8 cellular contexts compared by ENCODE assay signal in the genomic region with DNA sequence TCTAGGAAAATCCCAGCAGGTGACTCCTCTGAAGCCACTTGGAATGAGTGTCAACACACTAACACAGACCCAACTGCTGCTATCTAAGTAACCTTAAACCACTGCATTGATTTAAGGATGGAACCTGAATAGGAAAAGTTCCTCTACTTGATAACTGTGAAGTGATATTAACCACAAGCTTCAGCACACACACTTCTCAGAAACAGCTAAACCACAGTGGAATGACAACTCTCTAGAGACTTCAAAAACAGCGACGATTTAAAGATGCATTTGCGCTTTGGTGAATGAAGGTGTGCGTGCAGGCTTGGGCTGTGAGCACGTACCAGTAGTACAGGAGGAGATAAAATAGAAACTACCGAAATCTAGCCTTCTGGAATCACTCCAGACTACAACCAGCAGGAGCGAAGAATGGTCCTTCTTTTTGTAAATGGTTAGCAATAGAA.
DNase-seq lines count a peak whose midpoint lies in the region; ATAC-seq and TF ChIP-seq lines count a peak whose summit lies in the region.

No MANE protein-coding gene starts in this region.

- CTCF ChIA-PET in AG04450 (lab: Charles Lee): interaction anchor here (0.7 to 1.4 kb wide), 4 partner anchors 8 to 333 kb away, joined by 3 read pairs; no protein-coding TSS in a partner anchor

- no peak for TF ChIP-seq POLR2A in NB4 (IDR thresholded peaks at IDR 0.05; ENCODE audit: extremely low read depth, insufficient read length)

- TF ChIP-seq CTCF in AG04450 (IDR thresholded peaks at IDR 0.05; ENCODE audit: low read depth, low read length): no peak
- TF ChIP-seq CTCF in NB4 (IDR thresholded peaks at IDR 0.05; ENCODE audit: low read depth, low read length): no peak
- TF ChIP-seq CTCF in fibroblast of villous mesenchyme (IDR thresholded peaks at IDR 0.05; ENCODE audit: insufficient read depth, low read depth, low read length): no peak
- TF ChIP-seq CTCF in psoas muscle (IDR thresholded peaks at IDR 0.05): no peak

- ATAC-seq in GM19395 (IDR thresholded peaks at IDR 0.05; ENCODE audit: unreplicated experiment): peak; percentile 47
- ATAC-seq in psoas muscle: peak; percentile 18 to 58 (median 46)
- ATAC-seq in HG02852 (IDR thresholded peaks at IDR 0.05; ENCODE audit: unreplicated experiment): no peak

- H3K27ac ChIP-seq in AG04450 (ENCODE audit: low read depth, low read length): no peak overlapping the region
- H3K27ac ChIP-seq in psoas muscle: peak overlapping the region; percentile 97

- peaks cover 22% of the 10 kb centered on the region for H3K4me1 ChIP-seq in psoas muscle

- no peaks in the 10 kb centered on the region for H3K27me3 ChIP-seq in AG04450 (ENCODE audit: control insufficient read depth, insufficient read depth, low read length)
- no peaks in the 10 kb centered on the region for H3K27me3 ChIP-seq in psoas muscle (ENCODE audit: insufficient read depth in 3 of 3, low read length in 2 of 3)

- DNase-seq in AG04450 (ENCODE audit: low read depth, low spot score) (no peak), NB4 (ENCODE audit: low read depth) (peak; percentile 78), activated T-cell treated with anti-CD3 and anti-CD28 coated beads for 1 hour (ENCODE audit: low read depth) (peak; percentile 12), fibroblast of villous mesenchyme (ENCODE audit: low read depth) (peak; percentile 55), psoas muscle (no peak), NCI-H1092 treated with DMSO at 0.1 percent for 48 hours (lab: John Stamatoyannopoulos, UW) (no peak)

- peak overlapping the region; percentile 86 for H3K4me3 ChIP-seq in AG04450 (ENCODE audit: low read depth, low read length)
- H3K4me3 ChIP-seq in NB4 (ENCODE audit: low read depth, low read length): peak overlapping the region; percentile 81
- peak overlapping the region; percentile 83 for H3K4me3 ChIP-seq in fibroblast of villous mesenchyme (ENCODE audit: low read depth, low read length)
- peak overlapping the region; percentile 95 for H3K4me3 ChIP-seq in psoas muscle

- WGBS in psoas muscle, 3 donors: 0 to 2% (median 1%) methylated on average over 7 of the region's 7 CpGs

- peaks cover 0 to 17% of the 10 kb centered on the region in 2 donors for H3K36me3 ChIP-seq in psoas muscle (ENCODE audit: insufficient read depth in 1 of 2, low read depth in 1 of 2)

- no peaks in the 10 kb centered on the region for H3K9me3 ChIP-seq in AG04450 (ENCODE audit: control insufficient read depth, insufficient read depth, low read length)
- H3K9me3 ChIP-seq in psoas muscle: no peaks in the 10 kb centered on the region

- intact Hi-C loops in psoas muscle (cut with DNase I): loop anchor here (5.0 kb wide), 4 partner anchors 48 to 138 kb away; a partner anchor contains a TSS

- POLR2A ChIA-PET in AG04450 (lab: Yijun Ruan, JAX): interaction anchor here (0.9 to 2.6 kb wide), 2 partner anchors 25 to 106 kb away, joined by 7 to 9 read pairs; no protein-coding TSS in a partner anchor

Comparison
In these comparisons a context has a peak if more than half of its experiments do, and no peak if none do; other contexts are left out.
1. DNase-seq: peak in NB4 (single experiment), activated T-cell treated with anti-CD3 and anti-CD28 coated beads for 1 hour (single experiment) and fibroblast of villous mesenchyme (single experiment); none in AG04450 (single experiment), psoas muscle (0 of 2) and NCI-H1092 treated with DMSO at 0.1 percent for 48 hours (single experiment).
2. Peak in every context shown above with its lines, with median percentiles within 50 percentile points of each other: H3K4me3 ChIP-seq.